13 cellular contexts compared by ENCODE assay signal in genomic region chr4:105859233-105859632, GRCh38. TPM values are rescaled to one million over a fixed set of nuclear protein-coding genes. Genes with fewer than 3 reads are reported as not detected.
DNase-seq lines count a peak whose midpoint lies in the region; ATAC-seq and TF ChIP-seq lines count a peak whose summit lies in the region.
"Had no signal": no experiment of that assay in that cellular context is flagged by ENCODE, and none has a peak within 500 bp of the region (broad histone marks: within the 10 kb centered on the region; RNA-seq: fewer than 3 reads in every experiment).

No MANE protein-coding gene starts in this region.

- no peak overlapping the region for H2BK120ac ChIP-seq in neuronal stem cell (ENCODE audit: low read depth, low read length)

- in situ Hi-C loops in GM13976 (cut with MboI; ENCODE audit: low sequenced_read_pairs, unreplicated experiment): no loop called here

- H3K36me3 ChIP-seq in skeletal muscle satellite cell (ENCODE audit: insufficient read depth, low read length) (no peaks in the 10 kb centered on the region), neuronal stem cell (replicated peaks in 1 of 2; ENCODE audit: control insufficient read depth in 2 of 2, insufficient read depth in 2 of 2, low read length in 2 of 2) (no peaks in the 10 kb centered on the region)
- no peaks in the 10 kb centered on the region for H3K36me3 ChIP-seq in effector memory CD4-positive, alpha-beta T cell (ENCODE audit: control insufficient read depth, insufficient read depth, low read length)

- H3K4me1 ChIP-seq in skeletal muscle satellite cell (ENCODE audit: control insufficient read depth, insufficient read depth, low read length) (peaks cover 14% of the 10 kb centered on the region), neuronal stem cell (ENCODE audit: control insufficient read depth in 2 of 2, insufficient read depth in 1 of 2, low read depth in 1 of 2, low read length in 2 of 2) (no peaks in the 10 kb centered on the region)
- H3K4me1 ChIP-seq in effector memory CD4-positive, alpha-beta T cell (ENCODE audit: control insufficient read depth, insufficient read depth, low read length, poor library complexity, severe bottlenecking): no peaks in the 10 kb centered on the region
- H3K4me1 ChIP-seq: tibial nerve had no signal

- WGBS in neuronal stem cell (ENCODE audit: extremely low coverage in 2 of 2, insufficient read length in 2 of 2, insufficient replicate concordance in 1 of 2), 2 donors: no CpG with 5 or more reads among the region's 1 CpG

- TF ChIP-seq CTCF in GM13976 (IDR thresholded peaks at IDR 0.05; ENCODE audit: borderline replicate concordance, control extremely low read depth, extremely low read depth, insufficient read depth, missing control alignments) (no peak), epithelial cell of proximal tubule (conservative IDR thresholded peaks at IDR 0.05; ENCODE audit: low read depth, low read length) (no peak)

- no peak overlapping the region for H3K18ac ChIP-seq in neuronal stem cell (ENCODE audit: low read length)

- no peaks in the 10 kb centered on the region for H3K27me3 ChIP-seq in skeletal muscle satellite cell (ENCODE audit: control insufficient read depth, insufficient read depth, low read length)
- H3K27me3 ChIP-seq in effector memory CD4-positive, alpha-beta T cell (replicated peaks; ENCODE audit: control insufficient read depth, insufficient read depth, low read length, poor library complexity, severe bottlenecking): no peaks in the 10 kb centered on the region
- no peaks in the 10 kb centered on the region for H3K27me3 ChIP-seq in neuronal stem cell (ENCODE audit: control insufficient read depth in 3 of 3, insufficient read depth in 3 of 3, low read depth in 1 of 3, low read length in 3 of 3)
- H3K27me3 ChIP-seq: tibial nerve had no signal

- H3K23ac ChIP-seq in neuronal stem cell (ENCODE audit: low read depth, low read length, poor library complexity): no peak overlapping the region

- H3K4me2 ChIP-seq in skeletal muscle satellite cell (ENCODE audit: low read length): peak overlapping the region; percentile 2
- H3K4me2 ChIP-seq in neuronal stem cell (ENCODE audit: insufficient read depth, low read length, poor library complexity, severe bottlenecking): no peak overlapping the region

- no peak overlapping the region for H2BK5ac ChIP-seq in neuronal stem cell (ENCODE audit: low read length)

- H2BK12ac ChIP-seq in neuronal stem cell (ENCODE audit: low read length): no peak overlapping the region

- DNase-seq in GM13976 (ENCODE audit: low spot score) (peak; percentile 45), NCI-H226 (peak; percentile 56), epithelial cell of proximal tubule (ENCODE audit: low read depth) (peak; percentile 12), NCI-H1417 treated with DMSO at 0.1 percent for 48 hours (lab: John Stamatoyannopoulos, UW) (no peak), neuronal stem cell (ENCODE audit: low spot score) (no peak)
- DNase-seq in effector memory CD4-positive, alpha-beta T cell: no peak
- DNase-seq: activated CD8-positive, alpha-beta T cell treated with anti-CD3 and anti-CD28 coated beads for 36 hours; hippocampal formation; NCI-H2107; stimulated activated CD4-positive, alpha-beta T cell treated with anti-CD3 and anti-CD28 coated beads, Interleukin-2, amount 100 ng/mL, for 48 hours had no signal

- H3K9ac ChIP-seq in skeletal muscle satellite cell (ENCODE audit: low read depth, low read length): no peak overlapping the region
- no peak overlapping the region for H3K9ac ChIP-seq in neuronal stem cell (ENCODE audit: low read depth, low read length, poor library complexity)

- H3K79me1 ChIP-seq in neuronal stem cell (ENCODE audit: low read depth, low read length): no peaks in the 10 kb centered on the region

- no peak overlapping the region for H3K14ac ChIP-seq in neuronal stem cell (ENCODE audit: low read length)

- H3K27ac ChIP-seq in effector memory CD4-positive, alpha-beta T cell (ENCODE audit: insufficient read depth, low read length, poor library complexity, severe bottlenecking): no peak overlapping the region
- no peak overlapping the region for H3K27ac ChIP-seq in neuronal stem cell (replicated peaks; ENCODE audit: low read length)
- H3K27ac ChIP-seq: tibial nerve had no signal

- H3K4me3 ChIP-seq in epithelial cell of proximal tubule (ENCODE audit: low read depth, low read length) (no peak overlapping the region), skeletal muscle satellite cell (ENCODE audit: low read length) (no peak overlapping the region), neuronal stem cell (ENCODE audit: low read length in 2 of 2) (no peak overlapping the region)
- no peak overlapping the region for H3K4me3 ChIP-seq in effector memory CD4-positive, alpha-beta T cell (ENCODE audit: insufficient read depth, low read depth, low read length, poor library complexity, severe bottlenecking)
- H3K4me3 ChIP-seq: tibial nerve had no signal

- ATAC-seq in GM19463 (IDR thresholded peaks at IDR 0.05; ENCODE audit: unreplicated experiment): no peak
- ATAC-seq: activated CD8-positive, alpha-beta T cell treated with anti-CD3 and anti-CD28 coated beads for 36 hours had no signal

- H2BK15ac ChIP-seq in neuronal stem cell (ENCODE audit: low read length): no peak overlapping the region

- H3K4ac ChIP-seq in neuronal stem cell (ENCODE audit: low read length): no peak overlapping the region

- H3K9me3 ChIP-seq in skeletal muscle satellite cell (replicated peaks; ENCODE audit: low read length) (no peaks in the 10 kb centered on the region), neuronal stem cell (replicated peaks in 1 of 2; ENCODE audit: control insufficient read depth in 2 of 2, insufficient read depth in 1 of 2, low read depth in 1 of 2, low read length in 2 of 2) (peaks cover 0 to 2% of the 10 kb centered on the region in 2 donors)
- H3K9me3 ChIP-seq in effector memory CD4-positive, alpha-beta T cell (ENCODE audit: control insufficient read depth, low read length): no peaks in the 10 kb centered on the region

- H2AFZ ChIP-seq in neuronal stem cell (ENCODE audit: low read length): no peak overlapping the region

- H4K8ac ChIP-seq in neuronal stem cell (ENCODE audit: low read depth, low read length): no peak overlapping the region

- no peak overlapping the region for H4K91ac ChIP-seq in neuronal stem cell (ENCODE audit: low read depth, low read length, poor library complexity)

- no peak overlapping the region for H2AK5ac ChIP-seq in neuronal stem cell (ENCODE audit: low read depth, low read length)

RNA-seq across cellular contexts. Expression of gene NPNT, which starts 36.0 kb away (rescaled TPM):
- total RNA-seq in epithelial cell of proximal tubule: 1.5 and 15.4 TPM in 2 replicates
- 0.25 and 6.1 TPM in 2 replicates for total RNA-seq in skeletal muscle satellite cell (2012; rRNA removed)
- polyA plus RNA-seq in neuronal stem cell (2013, experiment 1 of 2): 0.33 TPM
- polyA plus RNA-seq in neuronal stem cell (2013, experiment 2 of 2): 0.32 TPM
- total RNA-seq: activated CD8-positive, alpha-beta T cell treated with anti-CD3 and anti-CD28 coated beads for 36 hours had no signal

Comparison
In these comparisons a context has a peak if more than half of its experiments do, and no peak if none do; other contexts are left out.
1. DNase-seq: peak in GM13976 (single experiment), NCI-H226 (single experiment) and epithelial cell of proximal tubule (single experiment); none in effector memory CD4-positive, alpha-beta T cell (0 of 3), NCI-H1417 treated with DMSO at 0.1 percent for 48 hours (single experiment) and neuronal stem cell (single experiment).